ENCODE assay signal across 9 cellular contexts in genomic region chr18:32770181-32770650, GRCh38. TPM values are rescaled to one million over a fixed set of nuclear protein-coding genes. Genes with fewer than 3 reads are reported as not detected.
A peak's percentile ranks its signal among the peaks of the same experiment; 100 is the strongest.
DNase-seq lines count a peak whose midpoint lies in the region; ATAC-seq, FAIRE-seq and TF ChIP-seq lines count a peak whose summit lies in the region.
"Had no signal": no experiment of that assay in that cellular context is flagged by ENCODE, and none has a peak within 500 bp of the region (broad histone marks: within the 10 kb centered on the region; RNA-seq: fewer than 3 reads in every experiment).

No MANE protein-coding gene starts in this region.

- H3K27ac Mint-ChIP-seq in activated naive CD4-positive, alpha-beta T cell treated with anti-CD3 and anti-CD28 coated beads, Interleukin-2, amount 50 U/mL, for 72 hours: no peak overlapping the region

- H3K9me3 ChIP-seq in breast epithelium (no peaks in the 10 kb centered on the region), mammary epithelial cell (replicated peaks; ENCODE audit: insufficient read depth, low read length) (no peaks in the 10 kb centered on the region), GM12878 (replicated peaks; ENCODE audit: control insufficient read depth, insufficient read depth, low read length) (no peaks in the 10 kb centered on the region), lung (ENCODE audit: control insufficient read depth in 2 of 2, insufficient read depth in 1 of 2, low read length in 1 of 2) (peaks cover 0 to 4% of the 10 kb centered on the region in 2 donors), tibial nerve (no peaks in the 10 kb centered on the region)

- H3K36me3 ChIP-seq in breast epithelium (no peaks in the 10 kb centered on the region), mammary epithelial cell (ENCODE audit: insufficient read depth, low read length) (no peaks in the 10 kb centered on the region), GM12878 (ENCODE audit: control insufficient read depth in 2 of 2, insufficient read depth in 2 of 2, low read length in 1 of 2) (no peaks in the 10 kb centered on the region), lung (ENCODE audit: control insufficient read depth in 2 of 2, insufficient read depth in 2 of 2, low read length in 2 of 2) (no peaks in the 10 kb centered on the region), tibial nerve (no peaks in the 10 kb centered on the region), brain microvascular endothelial cell (replicated peaks) (no peaks in the 10 kb centered on the region)

- H2AFZ ChIP-seq in mammary epithelial cell (ENCODE audit: low read depth, low read length): no peak overlapping the region
- H2AFZ ChIP-seq in GM12878 (ENCODE audit: control insufficient read depth, low read depth, low read length): no peak overlapping the region

- H4K20me1 ChIP-seq in mammary epithelial cell (ENCODE audit: insufficient read depth, low read length) (no peaks in the 10 kb centered on the region), GM12878 (ENCODE audit: control insufficient read depth, insufficient read depth) (no peaks in the 10 kb centered on the region)

- H3K36me3 Mint-ChIP-seq in activated naive CD4-positive, alpha-beta T cell treated with anti-CD3 and anti-CD28 coated beads, Interleukin-2, amount 50 U/mL, for 72 hours: no peaks in the 10 kb centered on the region

- H3K4me3 ChIP-seq in breast epithelium (peak overlapping the region; percentile 43 to 70 (median 50)), mammary epithelial cell (replicated peaks in 1 of 3; ENCODE audit: insufficient read depth in 1 of 3, low read depth in 2 of 3, low read length in 3 of 3) (no peak overlapping the region), GM12878 (no peak overlapping the region), lung (peak overlapping the region; percentile 19), tibial nerve (peak overlapping the region in 3 of 4 donors; percentile 17 to 55 (median 39)), brain microvascular endothelial cell (ENCODE audit: low read depth, low read length) (no peak overlapping the region)

- POLR2A ChIA-PET in GM12878 (lab: Charles Lee): no interaction called here

- H3K27me3 ChIP-seq in breast epithelium: peaks cover 2 to 39% of the 10 kb centered on the region in 2 donors
- H3K27me3 ChIP-seq in mammary epithelial cell (ENCODE audit: insufficient read depth, low read length): peaks cover 35% of the 10 kb centered on the region
- peaks cover 12 to 15% of the 10 kb centered on the region in 2 experiments for H3K27me3 ChIP-seq in GM12878 (replicated peaks in 1 of 2; ENCODE audit: control insufficient read depth in 2 of 2, insufficient read depth in 2 of 2, low read length in 1 of 2)
- H3K27me3 ChIP-seq in lung (ENCODE audit: control insufficient read depth, insufficient read depth): no peaks in the 10 kb centered on the region
- H3K27me3 ChIP-seq in tibial nerve: peaks cover 0 to 58% of the 10 kb centered on the region in 2 donors
- peaks cover 24% of the 10 kb centered on the region for H3K27me3 ChIP-seq in brain microvascular endothelial cell (replicated peaks)

- peaks cover 0 to 6% of the 10 kb centered on the region in 2 donors for H3K4me1 ChIP-seq in breast epithelium
- no peaks in the 10 kb centered on the region for H3K4me1 ChIP-seq in mammary epithelial cell (ENCODE audit: insufficient read depth, low read length)
- no peaks in the 10 kb centered on the region for H3K4me1 ChIP-seq in GM12878 (ENCODE audit: control insufficient read depth, insufficient read depth, low read length)
- H3K4me1 ChIP-seq in lung (ENCODE audit: control insufficient read depth in 2 of 2, insufficient read depth in 2 of 2, low read length in 2 of 2): peaks cover 0 to 14% of the 10 kb centered on the region in 2 donors
- peaks cover 0 to 30% (median 14%) of the 10 kb centered on the region in 4 donors for H3K4me1 ChIP-seq in tibial nerve

- no peak overlapping the region for H3K27ac ChIP-seq in breast epithelium
- no peak overlapping the region for H3K27ac ChIP-seq in mammary epithelial cell (ENCODE audit: insufficient read depth, low read depth, low read length)
- no peak overlapping the region for H3K27ac ChIP-seq in GM12878 (ENCODE audit: control insufficient read depth, insufficient read depth)
- H3K27ac ChIP-seq in lung (ENCODE audit: low read depth in 1 of 2, low read length in 1 of 2): no peak overlapping the region
- peak overlapping the region in 2 of 4 donors; percentile 6 to 7 for H3K27ac ChIP-seq in tibial nerve
- no peak overlapping the region for H3K27ac ChIP-seq in brain microvascular endothelial cell

- no peak for TF ChIP-seq RAD21 in GM12878 (IDR thresholded peaks at IDR 0.05; ENCODE audit: insufficient read depth, low read depth, low read length)

- FAIRE-seq in GM12878 (lab: Jason Lieb, UNC): no peak

- DNase-seq in breast epithelium (ENCODE audit: low spot score in 2 of 2): no peak
- no peak for DNase-seq in mammary epithelial cell
- DNase-seq in GM12878 (ENCODE audit: low read depth, low spot score): no peak
- DNase-seq in lung (ENCODE audit: low spot score): no peak
- no peak for DNase-seq in tibial nerve (ENCODE audit: low spot score in 2 of 2)
- DNase-seq in activated naive CD4-positive, alpha-beta T cell treated with anti-CD3 and anti-CD28 coated beads, Interleukin-2, amount 50 U/mL, for 72 hours (ENCODE audit: low spot score in 2 of 2): no peak
- DNase-seq in brain microvascular endothelial cell: no peak
- DNase-seq: T1000 had no signal

- no peak for TF ChIP-seq POLR2A in breast epithelium (IDR thresholded peaks at IDR 0.05)
- no peak for TF ChIP-seq POLR2A in GM12878 (IDR thresholded peaks at IDR 0.05; ENCODE audit: low read depth, low read length)
- TF ChIP-seq POLR2A in tibial nerve (IDR thresholded peaks at IDR 0.05): no peak

- RAD21 ChIA-PET in GM12878 (lab: Charles Lee; ENCODE audit: unreplicated experiment): no interaction called here

- H3K9ac ChIP-seq in mammary epithelial cell (ENCODE audit: insufficient read depth, low read length) (no peak overlapping the region), GM12878 (ENCODE audit: control insufficient read depth, insufficient read depth, low read length) (no peak overlapping the region)

- TF ChIP-seq CTCF in breast epithelium (IDR thresholded peaks at IDR 0.05) (no peak), mammary epithelial cell (conservative IDR thresholded peaks at IDR 0.05 in 1 of 2, IDR thresholded peaks at IDR 0.05 in 1 of 2; ENCODE audit: extremely low read depth in 1 of 2, insufficient read depth in 1 of 2, low read depth in 1 of 2, low read length in 2 of 2) (no peak), GM12878 (IDR thresholded peaks at IDR 0.05 in 2 of 3, conservative IDR thresholded peaks at IDR 0.05 in 1 of 3; ENCODE audit: control insufficient read depth in 2 of 3, extremely low read depth in 1 of 3, insufficient read depth in 1 of 3, low read depth in 3 of 3, low read length in 3 of 3) (no peak), lung (IDR thresholded peaks at IDR 0.05; ENCODE audit: control extremely low read depth, extremely low read depth) (no peak), tibial nerve (IDR thresholded peaks at IDR 0.05) (no peak), brain microvascular endothelial cell (IDR thresholded peaks at IDR 0.05; ENCODE audit: low read depth, low read length, missing control alignments) (no peak)

- H3K9me3 Mint-ChIP-seq in activated naive CD4-positive, alpha-beta T cell treated with anti-CD3 and anti-CD28 coated beads, Interleukin-2, amount 50 U/mL, for 72 hours: no peaks in the 10 kb centered on the region

- H3K4me2 ChIP-seq in mammary epithelial cell (ENCODE audit: insufficient read depth, low read depth, low read length): no peak overlapping the region
- H3K4me2 ChIP-seq in GM12878 (ENCODE audit: control insufficient read depth, insufficient read depth): 0 out of 2 replicates have a peak overlapping the region, but pooled peaks have one; percentile 18

- CTCF ChIA-PET in mammary epithelial cell (lab: Charles Lee; ENCODE audit: low non-redundant PET) (no interaction called here), GM12878 (lab: Yijun Ruan, JAX) (no interaction called here)

- ATAC-seq in GM12878: no peak
- ATAC-seq in lung (ENCODE audit: insufficient read depth, low FRiP score): no peak
- no peak for ATAC-seq in activated naive CD4-positive, alpha-beta T cell treated with anti-CD3 and anti-CD28 coated beads, Interleukin-2, amount 50 U/mL, for 72 hours
- no peak for ATAC-seq in GM21526 (IDR thresholded peaks at IDR 0.05; ENCODE audit: low FRiP score, unreplicated experiment)

- no peaks in the 10 kb centered on the region for H3K79me2 ChIP-seq in mammary epithelial cell (ENCODE audit: insufficient read depth, low read length)
- H3K79me2 ChIP-seq in GM12878 (ENCODE audit: control insufficient read depth, insufficient read depth, low read length): no peaks in the 10 kb centered on the region

- SMC1A ChIA-PET in GM12878 (lab: Charles Lee; ENCODE audit: uncharacterized antibody, unreplicated experiment): no interaction called here

- WGBS in mammary epithelial cell (ENCODE audit: low coverage, missing lambda C conversion rate): no CpG with 5 or more reads among the region's 30 CpGs
- WGBS in GM12878 (ENCODE audit: insufficient coverage, insufficient replicate concordance, low lambda C conversion rate, missing lambda C conversion rate): 2% methylated on average over 22 of the region's 30 CpGs
- 2% methylated on average over 27 to 30 of the region's 30 CpGs for WGBS in lung, 2 donors
- WGBS in tibial nerve, 2 donors: 4 to 7% methylated on average over 13 to 25 of the region's 30 CpGs

- in situ Hi-C loops in mammary epithelial cell (cut with MboI; ENCODE audit: low sequenced_read_pairs in 2 of 2): no loop called here
- in situ Hi-C loops in GM12878 (cut with MboI): no loop called here
- in situ Hi-C loops in brain microvascular endothelial cell (cut with HindIII; ENCODE audit: low pct_ligation_motif_present, low sequenced_read_pairs): no loop called here

- no TSS peak for BruUV-seq in mammary epithelial cell (replicated peaks; lab: Mats Ljungman, UMichigan)
- no TSS peak for BruUV-seq in GM12878 (replicated peaks; lab: Mats Ljungman, UMichigan)

- intact Hi-C loops in breast epithelium (cut with DNase I; ENCODE audit: low total_unique reads) (no loop called here), mammary epithelial cell (cut with micrococcal nuclease) (no loop called here), GM12878 (cut with micrococcal nuclease; ENCODE audit: unreplicated experiment) (no loop called here)

- TF ChIP-seq EP300 in GM12878 (IDR thresholded peaks at IDR 0.05; ENCODE audit: borderline replicate concordance in 1 of 2, control insufficient read depth in 1 of 2, low read depth in 2 of 2, low read length in 2 of 2) (no peak), tibial nerve (IDR thresholded peaks at IDR 0.05) (no peak)

- dilution Hi-C loops in mammary epithelial cell (cut with HindIII; ENCODE audit: low sequenced_read_pairs): no loop called here

RNA-seq across cellular contexts. Expression of gene KLHL14, which starts 2.6 kb away (rescaled TPM):
- total RNA-seq in breast epithelium (under 1 TPM; 0.32 to 0.59 (median 0.33) TPM), mammary epithelial cell (not detected), GM12878 (2014; rRNA removed) (not detected in 2 replicates), GM12878 (2014; rRNA removed; fragmentation: Illumina TruSeq; extraction: Trizol) (not detected in 2 replicates), GM12878 (2021) (0.05 TPM in 1 of 2 replicates, not detected in the other), lung (1 to 10 TPM in 1 of 2 donors, under 1 TPM in 1; 0.31 to 2.2 TPM), tibial nerve (under 1 TPM; 0.21 to 0.59 (median 0.37) TPM)
- polyA plus RNA-seq in mammary epithelial cell (not detected), GM12878 (2011; rRNA removed) (not detected in 2 replicates), GM12878 (2014; fragmentation: Illumina TruSeq; extraction: Trizol) (not detected in 2 replicates), GM12878 (2014; fragmentation: Nextera tagmentation; extraction: Ambion mirVana) (not detected), GM12878 (2014; rRNA removed) (not detected in 2 replicates), GM12878 (2016; fragmentation: Nextera tagmentation; extraction: Ambion mirVana) (under 1 TPM in 1 of 2 experiments, not detected in 1; 0.03 TPM), lung (under 1 TPM; 0.16 to 0.21 TPM)
- polyA minus RNA-seq in mammary epithelial cell: not detected
- 0.15 TPM in 1 of 2 replicates, not detected in the other for total RNA-seq in GM12878 (2013; cell fraction: nucleolus; rRNA removed)
- not detected for polyA plus RNA-seq in GM12878 (2011; ENCODE audit: low read depth)
- not detected in 2 replicates for polyA plus RNA-seq in GM12878 (2011; cell fraction: cytosol; rRNA removed)
- polyA plus RNA-seq in GM12878 (2011; cell fraction: nucleus; rRNA removed): not detected in 2 replicates
- not detected in 2 replicates for polyA plus RNA-seq in GM12878 (2012)
- polyA minus RNA-seq in GM12878 (2011; rRNA and poly(A)+ RNA removed): not detected in 2 replicates
- polyA minus RNA-seq in GM12878 (2011; cell fraction: cytosol; rRNA and poly(A)+ RNA removed): not detected in 2 replicates
- not detected in 2 replicates for polyA minus RNA-seq in GM12878 (2011; cell fraction: nucleus; rRNA and poly(A)+ RNA removed)
- total RNA-seq in activated naive CD4-positive, alpha-beta T cell treated with anti-CD3 and anti-CD28 coated beads, Interleukin-2, amount 50 U/mL, for 72 hours: not detected

Comparison
In these comparisons a context has a peak if more than half of its experiments do, and no peak if none do; other contexts are left out.
1. H3K4me3 ChIP-seq: peak in breast epithelium (3 of 3), lung (single experiment) and tibial nerve (3 of 4); none in mammary epithelial cell (0 of 3), GM12878 (single experiment) and brain microvascular endothelial cell (single experiment).